Comparison of ENCODE assay signal across 1 cellular context in genomic region chr20:59823860-59824259, GRCh38.
TF ChIP-seq lines count a peak whose summit lies in the region.

No MANE protein-coding gene starts in this region.

TF ChIP-seq in K562, 482 proteins besides CTCF, POLR2A, EP300 and RAD21:
- TF ChIP-seq CHD7 (IDR thresholded peaks at IDR 0.05; ENCODE audit: low read depth, low read length): no peak
- TF ChIP-seq ATF4 (CRISPR knock-in tag; IDR thresholded peaks at IDR 0.05): no peak
- peak; percentile 63; the same call in 1 of the 2 replicates for TF ChIP-seq ZNF134 (CRISPR knock-in tag; conservative IDR thresholded peaks at IDR 0.05)
- TF ChIP-seq POLR2B (IDR thresholded peaks at IDR 0.05; ENCODE audit: low read depth, partially characterized antibody): no peak
